ENCODE assay signal across 8 cellular contexts in the genomic region with DNA sequence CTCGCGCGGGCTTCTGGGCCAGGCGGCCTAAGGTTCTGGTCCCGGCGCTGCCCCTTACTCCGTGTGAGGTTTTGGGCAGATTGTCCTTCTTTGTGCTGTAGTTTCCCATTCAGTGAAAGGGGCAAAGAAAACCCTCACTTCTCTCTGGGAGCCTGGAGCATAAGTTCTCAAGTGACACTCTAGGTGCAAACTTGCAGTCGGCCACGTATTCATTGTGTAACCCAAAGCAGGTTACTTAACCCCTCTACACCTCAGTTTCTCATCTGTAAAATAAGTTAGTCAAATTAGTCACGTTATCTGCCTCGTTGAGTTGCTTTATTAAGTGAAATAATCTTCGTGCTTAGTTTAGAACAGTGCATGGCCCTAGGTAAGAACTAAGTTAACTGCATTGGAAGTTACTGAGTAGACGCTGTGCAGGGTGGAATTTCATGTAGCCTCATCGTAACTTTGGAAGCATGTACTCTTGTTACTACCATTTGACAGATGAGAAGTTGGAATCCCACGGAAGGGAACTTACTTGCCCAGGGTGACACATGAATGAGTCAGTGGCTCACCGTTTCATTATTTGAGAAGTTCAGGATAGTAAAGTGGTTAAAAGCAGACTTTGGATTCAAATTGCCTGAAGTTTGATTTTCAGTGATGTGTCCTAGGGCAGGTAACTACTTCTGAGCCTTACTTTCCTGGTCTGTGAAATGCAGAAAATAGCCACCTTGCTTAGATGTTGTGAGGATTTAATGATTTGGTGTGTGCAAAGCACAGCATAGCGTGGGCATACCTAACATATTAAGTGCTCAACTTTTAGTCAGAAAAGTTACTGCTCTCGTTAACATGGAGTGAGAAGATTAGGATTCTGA. TPM values are rescaled to one million over a fixed set of nuclear protein-coding genes. Genes with fewer than 3 reads are reported as not detected.
DNase-seq lines count a peak whose midpoint lies in the region; TF ChIP-seq lines count a peak whose summit lies in the region.

No MANE protein-coding gene starts in this region.

- intact Hi-C loops in dendritic cell treated with granulocyte-macrophage colony-stimulating factor and Interleukin-4, amounts not matched to agents 40 ng/mL and 50 ng/mL, for 4 days (cut with micrococcal nuclease): loop anchor here (10.0 kb wide), 1 partner anchor 85 kb away; a partner anchor contains a TSS

- no peaks in the 10 kb centered on the region for H3K27me3 Mint-ChIP-seq in dendritic cell treated with granulocyte-macrophage colony-stimulating factor and Interleukin-4, amounts not matched to agents 40 ng/mL and 50 ng/mL, for 4 days

- H3K27ac Mint-ChIP-seq in dendritic cell treated with granulocyte-macrophage colony-stimulating factor and Interleukin-4, amounts not matched to agents 40 ng/mL and 50 ng/mL, for 4 days: peak overlapping the region; percentile 99

- H3K9me3 Mint-ChIP-seq in dendritic cell treated with granulocyte-macrophage colony-stimulating factor and Interleukin-4, amounts not matched to agents 40 ng/mL and 50 ng/mL, for 4 days: no peaks in the 10 kb centered on the region

- peak; percentile 17 for DNase-seq in activated CD4-positive, alpha-beta T cell treated with anti-CD3 and anti-CD28 coated beads for 48 hours
- DNase-seq in activated CD4-positive, alpha-beta T cell treated with anti-CD3 and anti-CD28 coated beads for 4 hours: no peak
- DNase-seq in myocyte (ENCODE audit: low read depth) (peak; percentile 38), SHP77 treated with DMSO at 0.1 percent for 48 hours (lab: John Stamatoyannopoulos, UW) (no peak), NCI-H146 treated with DMSO at 0.1 percent for 48 hours (lab: John Stamatoyannopoulos, UW; ENCODE audit: unreplicated experiment) (no peak), NCI-H526 (lab: John Stamatoyannopoulos, UW) (no peak)

- H3K4me1 Mint-ChIP-seq in dendritic cell treated with granulocyte-macrophage colony-stimulating factor and Interleukin-4, amounts not matched to agents 40 ng/mL and 50 ng/mL, for 4 days (ENCODE audit: low read depth): peaks cover 47% of the 10 kb centered on the region

- peaks cover 53% of the 10 kb centered on the region for H3K36me3 Mint-ChIP-seq in dendritic cell treated with granulocyte-macrophage colony-stimulating factor and Interleukin-4, amounts not matched to agents 40 ng/mL and 50 ng/mL, for 4 days (ENCODE audit: low read depth)

- H3K4me3 Mint-ChIP-seq in dendritic cell treated with granulocyte-macrophage colony-stimulating factor and Interleukin-4, amounts not matched to agents 40 ng/mL and 50 ng/mL, for 4 days: peak overlapping the region; percentile 90

TF ChIP-seq in PFSK-1, 5 proteins besides CTCF, POLR2A, EP300 and RAD21:
- TF ChIP-seq, protein P1, sequence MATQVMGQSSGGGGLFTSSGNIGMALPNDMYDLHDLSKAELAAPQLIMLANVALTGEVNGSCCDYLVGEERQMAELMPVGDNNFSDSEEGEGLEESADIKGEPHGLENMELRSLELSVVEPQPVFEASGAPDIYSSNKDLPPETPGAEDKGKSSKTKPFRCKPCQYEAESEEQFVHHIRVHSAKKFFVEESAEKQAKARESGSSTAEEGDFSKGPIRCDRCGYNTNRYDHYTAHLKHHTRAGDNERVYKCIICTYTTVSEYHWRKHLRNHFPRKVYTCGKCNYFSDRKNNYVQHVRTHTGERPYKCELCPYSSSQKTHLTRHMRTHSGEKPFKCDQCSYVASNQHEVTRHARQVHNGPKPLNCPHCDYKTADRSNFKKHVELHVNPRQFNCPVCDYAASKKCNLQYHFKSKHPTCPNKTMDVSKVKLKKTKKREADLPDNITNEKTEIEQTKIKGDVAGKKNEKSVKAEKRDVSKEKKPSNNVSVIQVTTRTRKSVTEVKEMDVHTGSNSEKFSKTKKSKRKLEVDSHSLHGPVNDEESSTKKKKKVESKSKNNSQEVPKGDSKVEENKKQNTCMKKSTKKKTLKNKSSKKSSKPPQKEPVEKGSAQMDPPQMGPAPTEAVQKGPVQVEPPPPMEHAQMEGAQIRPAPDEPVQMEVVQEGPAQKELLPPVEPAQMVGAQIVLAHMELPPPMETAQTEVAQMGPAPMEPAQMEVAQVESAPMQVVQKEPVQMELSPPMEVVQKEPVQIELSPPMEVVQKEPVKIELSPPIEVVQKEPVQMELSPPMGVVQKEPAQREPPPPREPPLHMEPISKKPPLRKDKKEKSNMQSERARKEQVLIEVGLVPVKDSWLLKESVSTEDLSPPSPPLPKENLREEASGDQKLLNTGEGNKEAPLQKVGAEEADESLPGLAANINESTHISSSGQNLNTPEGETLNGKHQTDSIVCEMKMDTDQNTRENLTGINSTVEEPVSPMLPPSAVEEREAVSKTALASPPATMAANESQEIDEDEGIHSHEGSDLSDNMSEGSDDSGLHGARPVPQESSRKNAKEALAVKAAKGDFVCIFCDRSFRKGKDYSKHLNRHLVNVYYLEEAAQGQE (IDR thresholded peaks at IDR 0.05; ENCODE audit: insufficient read depth in 1 of 2, low read depth in 2 of 2, low read length in 2 of 2): no peak
- no peak for TF ChIP-seq TAF1 (IDR thresholded peaks at IDR 0.05; ENCODE audit: borderline replicate concordance, insufficient read depth, low read length)
- TF ChIP-seq POLR2AphosphoS5 (IDR thresholded peaks at IDR 0.05; ENCODE audit: low read depth, low read length): 0 out of 2 replicates have a peak, but pooled peaks have one; percentile 8
- TF ChIP-seq SIN3A (IDR thresholded peaks at IDR 0.05; ENCODE audit: borderline replicate concordance, insufficient read depth, low read length): 0 out of 2 replicates have a peak, but pooled peaks have one; percentile 15
- TF ChIP-seq FOXP2 (optimal IDR thresholded peaks at IDR 0.05; ENCODE audit: borderline replicate concordance, extremely low read depth, extremely low read length, insufficient read depth): no peak
TF ChIP-seq in PFSK-1: peak in this region for 2.

RNA-seq across cellular contexts. Expression of a gene that starts 0.6 kb away (rescaled TPM):
- 0.59 TPM for polyA plus RNA-seq in PFSK-1 (2012; ENCODE audit: insufficient read length, low read depth)
- total RNA-seq in myocyte: 6.6 and 7.0 TPM in 2 replicates
- 4.9 TPM for polyA plus RNA-seq in myocyte (2012)

RNA-seq across cellular contexts. Expression of a gene that starts 0.8 kb away (rescaled TPM):
- polyA plus RNA-seq in PFSK-1 (2012; ENCODE audit: insufficient read length, low read depth): 340 TPM
- 217 and 252 TPM in 2 replicates for total RNA-seq in myocyte
- 213 TPM for polyA plus RNA-seq in myocyte (2012)

Comparison
In these comparisons a context has a peak if more than half of its experiments do, and no peak if none do; other contexts are left out.
1. DNase-seq: peak in activated CD4-positive, alpha-beta T cell treated with anti-CD3 and anti-CD28 coated beads for 48 hours (single experiment) and myocyte (single experiment); none in activated CD4-positive, alpha-beta T cell treated with anti-CD3 and anti-CD28 coated beads for 4 hours (0 of 2), SHP77 treated with DMSO at 0.1 percent for 48 hours (single experiment), NCI-H146 treated with DMSO at 0.1 percent for 48 hours (single experiment) and NCI-H526 (0 of 2).